In genomic region chr1:84245566-84245965, GRCh38 we compare ENCODE assay signal across 22 cellular contexts. TPM values are rescaled to one million over a fixed set of nuclear protein-coding genes. Genes with fewer than 3 reads are reported as not detected.
DNase-seq lines count a peak whose midpoint lies in the region; FAIRE-seq lines count a peak whose summit lies in the region.
"Had no signal": no experiment of that assay in that cellular context is flagged by ENCODE, and none has a peak within 500 bp of the region (broad histone marks: within the 10 kb centered on the region; RNA-seq: fewer than 3 reads in every experiment).

No MANE protein-coding gene starts in this region.

- DNase-seq in M059J (ENCODE audit: low read depth) (peak; percentile 25), dermis blood vessel endothelial cell (peak; percentile 64), NCI-H2227 (lab: John Stamatoyannopoulos, UW; ENCODE audit: unreplicated experiment) (no peak), RCC 7860 (ENCODE audit: low spot score) (no peak), DMS114 treated with DMSO at 0.1 percent for 48 hours (lab: John Stamatoyannopoulos, UW; ENCODE audit: unreplicated experiment) (no peak)
- no peak for DNase-seq in activated T-cell treated with anti-CD3 and anti-CD28 coated beads, Interleukin-2, amount 50 U/mL, for 48 hours
- DNase-seq: activated CD4-positive, alpha-beta T cell treated with anti-CD3 and anti-CD28 coated beads, Interleukin-2, amount 50 U/mL, for 48 hours; activated CD8-positive, alpha-beta memory T cell treated with anti-CD3 and anti-CD28 coated beads, Interleukin-2, amount 50 U/mL, for 48 hours; activated effector memory CD4-positive, alpha-beta T cell treated with Interleukin-2 at 50 U/mL for 16 hours; activated naive CD8-positive, alpha-beta T cell treated with anti-CD3 and anti-CD28 coated beads, Interleukin-2, amount 10 ng/mL, durations not matched to agents 7 days and 5 days; AML-193; cerebellar nuclear complex; effector memory CD4-positive, alpha-beta T cell; esophagus squamous epithelium; head of caudate nucleus; NCI-H1105; NCI-H2029 treated with DMSO at 0.1 percent for 48 hours; NCI-H510A; nephron progenitor cell; posterior cingulate gyrus had no signal

- FAIRE-seq in islet of Langerhans (lab: Jason Lieb, UNC) (peak; percentile 77), RCC 7860 (lab: Jason Lieb, UNC) (no peak)

RNA-seq across cellular contexts. Expression of gene SAMD13, which starts 55.9 kb away (rescaled TPM):
- 0.20 and 2.3 TPM in 2 replicates for total RNA-seq in M059J (2014; rRNA removed; shearing (Covaris generic))
- total RNA-seq in dermis blood vessel endothelial cell: 1.0 and 1.5 TPM in 2 replicates
- total RNA-seq: T-helper 2 cell treated with Interferon-gamma antibody and Interleukin-4, amounts not matched to agents 100 ng/mL and 5 ng/mL, for 36 hours had no signal

Comparison
In these comparisons a context has a peak if more than half of its experiments do, and no peak if none do; other contexts are left out.
1. DNase-seq: peak in M059J (single experiment) and dermis blood vessel endothelial cell (single experiment); none in NCI-H2227 (single experiment), RCC 7860 (single experiment), activated T-cell treated with anti-CD3 and anti-CD28 coated beads, Interleukin-2, amount 50 U/mL, for 48 hours (0 of 2) and DMS114 treated with DMSO at 0.1 percent for 48 hours (single experiment).